In the genomic region with DNA sequence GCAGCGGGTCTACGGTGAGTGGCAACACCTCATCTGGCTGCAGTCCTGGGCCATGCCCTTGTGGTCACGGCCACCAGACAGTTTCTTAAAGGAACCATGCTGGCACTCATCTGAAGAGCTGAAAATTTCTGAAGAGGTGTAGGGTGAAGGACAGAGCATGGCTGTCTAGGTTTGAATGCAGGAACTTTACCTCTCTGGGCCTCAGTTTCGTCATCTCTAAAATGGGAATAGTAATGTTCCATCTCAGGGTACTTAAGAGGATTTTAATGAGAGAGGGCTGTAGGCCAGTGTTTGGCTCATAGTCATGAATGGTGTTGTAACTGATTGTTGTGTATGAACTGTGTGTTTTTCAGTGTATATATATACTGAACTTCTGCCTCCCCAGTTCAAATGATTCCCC, we compare ENCODE assay signal across 1 cellular context.
TF ChIP-seq lines count a peak whose summit lies in the region.

No MANE protein-coding gene starts in this region.

TF ChIP-seq in K562, 482 proteins besides CTCF, POLR2A, EP300 and RAD21 (continued from another document):
- TF ChIP-seq, protein P1, sequence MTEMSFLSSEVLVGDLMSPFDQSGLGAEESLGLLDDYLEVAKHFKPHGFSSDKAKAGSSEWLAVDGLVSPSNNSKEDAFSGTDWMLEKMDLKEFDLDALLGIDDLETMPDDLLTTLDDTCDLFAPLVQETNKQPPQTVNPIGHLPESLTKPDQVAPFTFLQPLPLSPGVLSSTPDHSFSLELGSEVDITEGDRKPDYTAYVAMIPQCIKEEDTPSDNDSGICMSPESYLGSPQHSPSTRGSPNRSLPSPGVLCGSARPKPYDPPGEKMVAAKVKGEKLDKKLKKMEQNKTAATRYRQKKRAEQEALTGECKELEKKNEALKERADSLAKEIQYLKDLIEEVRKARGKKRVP (CRISPR knock-in tag; IDR thresholded peaks at IDR 0.05) = no peak
- peak; percentile 83 for TF ChIP-seq RBM25 (IDR thresholded peaks at IDR 0.05; ENCODE audit: low read depth, low read length, severe bottlenecking)
- peak; percentile 56 for TF ChIP-seq ADNP (tag; IDR thresholded peaks at IDR 0.05)
- TF ChIP-seq BCOR (IDR thresholded peaks at IDR 0.05) = peak; percentile 85
- no peak for TF ChIP-seq CHD4 (IDR thresholded peaks at IDR 0.05; ENCODE audit: insufficient read depth, insufficient replicate concordance, low read depth, low read length, poor library complexity, severe bottlenecking)
- TF ChIP-seq SMARCA5 (IDR thresholded peaks at IDR 0.05) = 0 out of 2 replicates have a peak, but pooled peaks have one; percentile 21
TF ChIP-seq in K562: peak in this region for 5.
